In genomic region chr10:103911021-103911459, GRCh38 we compare ENCODE assay signal across 8 cellular contexts. TPM values are rescaled to one million over a fixed set of nuclear protein-coding genes. Genes with fewer than 3 reads are reported as not detected.
A peak's percentile ranks its signal among the peaks of the same experiment; 100 is the strongest.
DNase-seq lines count a peak whose midpoint lies in the region; ATAC-seq and TF ChIP-seq lines count a peak whose summit lies in the region.

No MANE protein-coding gene starts in this region.

- H3K4me1 Mint-ChIP-seq in activated T-helper 1 cell treated with anti-CD3 and anti-CD28 coated beads, Interleukin-12 subunit alpha, Interleukin-12 subunit beta, Interleukin-2, Interleukin-4 antibody, amounts not matched to agents 30 ng/mL and 10 ng/mL and 1 ng/mL, durations not matched to agents 14 hours and 24 hours and 36 hours (ENCODE audit: low read depth): peaks cover 72% of the 10 kb centered on the region
- H3K4me1 Mint-ChIP-seq in nephron progenitor cell: peaks cover 52% of the 10 kb centered on the region

- no TSS peak for BruUV-seq in mammary epithelial cell (replicated peaks; lab: Mats Ljungman, UMichigan)

- intact Hi-C loops in activated T-helper 1 cell treated with anti-CD3 and anti-CD28 coated beads, Interleukin-12 subunit alpha, Interleukin-12 subunit beta, Interleukin-2, Interleukin-4 antibody, amounts not matched to agents 30 ng/mL and 10 ng/mL and 1 ng/mL, durations not matched to agents 14 hours and 24 hours and 36 hours (cut with micrococcal nuclease): loop anchor here (2.0 to 10.0 kb wide), 3 partner anchors 358 to 1196 kb away; partner anchors contain the start of genes ARL3, GSTO2, ITPRIP and SFXN2
- intact Hi-C loops in mammary epithelial cell (cut with micrococcal nuclease): no loop called here

- H3K27me3 Mint-ChIP-seq in activated T-helper 1 cell treated with anti-CD3 and anti-CD28 coated beads, Interleukin-12 subunit alpha, Interleukin-12 subunit beta, Interleukin-2, Interleukin-4 antibody, amounts not matched to agents 30 ng/mL and 10 ng/mL and 1 ng/mL, durations not matched to agents 14 hours and 24 hours and 36 hours (ENCODE audit: insufficient read depth): no peaks in the 10 kb centered on the region
- H3K27me3 Mint-ChIP-seq in nephron progenitor cell (ENCODE audit: low read depth, poor library complexity): no peaks in the 10 kb centered on the region

- H3K27ac ChIP-seq in mammary epithelial cell (ENCODE audit: insufficient read depth, low read depth, low read length): no peak overlapping the region

- H3K9me3 Mint-ChIP-seq in activated T-helper 1 cell treated with anti-CD3 and anti-CD28 coated beads, Interleukin-12 subunit alpha, Interleukin-12 subunit beta, Interleukin-2, Interleukin-4 antibody, amounts not matched to agents 30 ng/mL and 10 ng/mL and 1 ng/mL, durations not matched to agents 14 hours and 24 hours and 36 hours: peaks cover 11% of the 10 kb centered on the region
- H3K9me3 Mint-ChIP-seq in nephron progenitor cell: peaks cover 10% of the 10 kb centered on the region

- ATAC-seq in GM19328 (IDR thresholded peaks at IDR 0.05; ENCODE audit: unreplicated experiment): no peak

- H3K4me3 Mint-ChIP-seq in activated T-helper 1 cell treated with anti-CD3 and anti-CD28 coated beads, Interleukin-12 subunit alpha, Interleukin-12 subunit beta, Interleukin-2, Interleukin-4 antibody, amounts not matched to agents 30 ng/mL and 10 ng/mL and 1 ng/mL, durations not matched to agents 14 hours and 24 hours and 36 hours: peak overlapping the region; percentile 68
- H3K4me3 Mint-ChIP-seq in nephron progenitor cell: no peak overlapping the region

- peaks cover 23% of the 10 kb centered on the region for H3K36me3 Mint-ChIP-seq in activated T-helper 1 cell treated with anti-CD3 and anti-CD28 coated beads, Interleukin-12 subunit alpha, Interleukin-12 subunit beta, Interleukin-2, Interleukin-4 antibody, amounts not matched to agents 30 ng/mL and 10 ng/mL and 1 ng/mL, durations not matched to agents 14 hours and 24 hours and 36 hours (ENCODE audit: low read depth)
- H3K36me3 Mint-ChIP-seq in nephron progenitor cell (ENCODE audit: low read depth): peaks cover 30% of the 10 kb centered on the region

- dilution Hi-C loops in mammary epithelial cell (cut with HindIII; ENCODE audit: low sequenced_read_pairs): no loop called here

- peak; percentile 44 for DNase-seq in GDM1 (lab: John Stamatoyannopoulos, UW)
- DNase-seq in MV-4-11 (lab: John Stamatoyannopoulos, UW): peak; percentile 92
- peak; percentile 54 for DNase-seq in activated T-helper 1 cell treated with anti-CD3 and anti-CD28 coated beads, Interleukin-12 subunit alpha, Interleukin-12 subunit beta, Interleukin-2, Interleukin-4 antibody, amounts not matched to agents 30 ng/mL and 10 ng/mL and 1 ng/mL, durations not matched to agents 14 hours and 24 hours and 36 hours (ENCODE audit: low spot score)
- DNase-seq in nephron progenitor cell: no peak
- DNase-seq in DMS53 treated with DMSO at 0.1 percent for 48 hours (lab: John Stamatoyannopoulos, UW; ENCODE audit: unreplicated experiment): no peak
- DNase-seq in DMS114 treated with DMSO at 0.1 percent for 48 hours (lab: John Stamatoyannopoulos, UW; ENCODE audit: unreplicated experiment): no peak
- DNase-seq in mammary epithelial cell: no peak

- H3K9me3 ChIP-seq in mammary epithelial cell (replicated peaks; ENCODE audit: insufficient read depth, low read length): peaks cover 11% of the 10 kb centered on the region

- no peaks in the 10 kb centered on the region for H4K20me1 ChIP-seq in mammary epithelial cell (ENCODE audit: insufficient read depth, low read length)

- no peaks in the 10 kb centered on the region for H3K27me3 ChIP-seq in mammary epithelial cell (ENCODE audit: insufficient read depth, low read length)

- H3K79me2 ChIP-seq in mammary epithelial cell (ENCODE audit: insufficient read depth, low read length): peaks cover 59% of the 10 kb centered on the region

- H2AFZ ChIP-seq in mammary epithelial cell (ENCODE audit: low read depth, low read length): no peak overlapping the region

- peak overlapping the region; percentile 90 for H3K27ac Mint-ChIP-seq in activated T-helper 1 cell treated with anti-CD3 and anti-CD28 coated beads, Interleukin-12 subunit alpha, Interleukin-12 subunit beta, Interleukin-2, Interleukin-4 antibody, amounts not matched to agents 30 ng/mL and 10 ng/mL and 1 ng/mL, durations not matched to agents 14 hours and 24 hours and 36 hours
- peak overlapping the region; percentile 43 for H3K27ac Mint-ChIP-seq in nephron progenitor cell

- CTCF ChIA-PET in mammary epithelial cell (lab: Charles Lee; ENCODE audit: low non-redundant PET): no interaction called here

- H3K4me2 ChIP-seq in mammary epithelial cell (ENCODE audit: insufficient read depth, low read depth, low read length): no peak overlapping the region

- WGBS in mammary epithelial cell (ENCODE audit: low coverage, missing lambda C conversion rate): 93% methylated on average over 3 of the region's 3 CpGs

- in situ Hi-C loops in mammary epithelial cell (cut with MboI; ENCODE audit: low sequenced_read_pairs in 2 of 2): loop anchor here in 1 of 2 donors (10.0 kb wide), 1 partner anchor 54 kb away; the partner anchor contains the start of gene SLK

- H3K36me3 ChIP-seq in mammary epithelial cell (ENCODE audit: insufficient read depth, low read length): peaks cover 3% of the 10 kb centered on the region

- no peak overlapping the region for H3K4me3 ChIP-seq in mammary epithelial cell (replicated peaks in 1 of 3; ENCODE audit: insufficient read depth in 1 of 3, low read depth in 2 of 3, low read length in 3 of 3)

- no peak overlapping the region for H3K9ac ChIP-seq in mammary epithelial cell (ENCODE audit: insufficient read depth, low read length)

- peaks cover 38% of the 10 kb centered on the region for H3K4me1 ChIP-seq in mammary epithelial cell (ENCODE audit: insufficient read depth, low read length)

- TF ChIP-seq CTCF in nephron progenitor cell (IDR thresholded peaks at IDR 0.05): no peak
- TF ChIP-seq CTCF in mammary epithelial cell (conservative IDR thresholded peaks at IDR 0.05 in 1 of 2, IDR thresholded peaks at IDR 0.05 in 1 of 2; ENCODE audit: extremely low read depth in 1 of 2, insufficient read depth in 1 of 2, low read depth in 1 of 2, low read length in 2 of 2): no peak

RNA-seq across cellular contexts. Expression of gene STN1, which starts 6.9 kb away (rescaled TPM):
- total RNA-seq in activated T-helper 1 cell treated with anti-CD3 and anti-CD28 coated beads, Interleukin-12 subunit alpha, Interleukin-12 subunit beta, Interleukin-2, Interleukin-4 antibody, amounts not matched to agents 30 ng/mL and 10 ng/mL and 1 ng/mL, durations not matched to agents 14 hours and 24 hours and 36 hours: 19.4 and 20.0 TPM in 2 replicates
- total RNA-seq in mammary epithelial cell: 10 to 100 TPM; 42.6 to 65.0 TPM
- 50.1 TPM for polyA plus RNA-seq in mammary epithelial cell
- 25.7 TPM for polyA minus RNA-seq in mammary epithelial cell

RNA-seq across cellular contexts. Expression of gene SH3PXD2A, which starts 55.7 kb away (rescaled TPM):
- total RNA-seq in activated T-helper 1 cell treated with anti-CD3 and anti-CD28 coated beads, Interleukin-12 subunit alpha, Interleukin-12 subunit beta, Interleukin-2, Interleukin-4 antibody, amounts not matched to agents 30 ng/mL and 10 ng/mL and 1 ng/mL, durations not matched to agents 14 hours and 24 hours and 36 hours: 9.6 and 10.4 TPM in 2 replicates
- 100 to 1,000 TPM in 1 of 2 donors, 10 to 100 TPM in 1; 72.2 to 116 TPM for total RNA-seq in mammary epithelial cell
- 35.3 TPM for polyA plus RNA-seq in mammary epithelial cell
- 112 TPM for polyA minus RNA-seq in mammary epithelial cell

RNA-seq across cellular contexts. Expression of gene SLK, which starts 55.9 kb away (rescaled TPM):
- total RNA-seq in activated T-helper 1 cell treated with anti-CD3 and anti-CD28 coated beads, Interleukin-12 subunit alpha, Interleukin-12 subunit beta, Interleukin-2, Interleukin-4 antibody, amounts not matched to agents 30 ng/mL and 10 ng/mL and 1 ng/mL, durations not matched to agents 14 hours and 24 hours and 36 hours: 25.0 and 27.1 TPM in 2 replicates
- 10 to 100 TPM; 79.5 to 85.0 TPM for total RNA-seq in mammary epithelial cell
- polyA plus RNA-seq in mammary epithelial cell: 16.3 TPM
- 37.4 TPM for polyA minus RNA-seq in mammary epithelial cell

Comparison
In these comparisons a context has a peak if more than half of its experiments do, and no peak if none do; other contexts are left out.
1. DNase-seq: peak in GDM1 (single experiment), MV-4-11 (single experiment) and activated T-helper 1 cell treated with anti-CD3 and anti-CD28 coated beads, Interleukin-12 subunit alpha, Interleukin-12 subunit beta, Interleukin-2, Interleukin-4 antibody, amounts not matched to agents 30 ng/mL and 10 ng/mL and 1 ng/mL, durations not matched to agents 14 hours and 24 hours and 36 hours (single experiment); none in nephron progenitor cell (single experiment), DMS53 treated with DMSO at 0.1 percent for 48 hours (single experiment), DMS114 treated with DMSO at 0.1 percent for 48 hours (single experiment) and mammary epithelial cell (single experiment).